Comparison of ENCODE assay signal across 1 cellular context in the genomic region with DNA sequence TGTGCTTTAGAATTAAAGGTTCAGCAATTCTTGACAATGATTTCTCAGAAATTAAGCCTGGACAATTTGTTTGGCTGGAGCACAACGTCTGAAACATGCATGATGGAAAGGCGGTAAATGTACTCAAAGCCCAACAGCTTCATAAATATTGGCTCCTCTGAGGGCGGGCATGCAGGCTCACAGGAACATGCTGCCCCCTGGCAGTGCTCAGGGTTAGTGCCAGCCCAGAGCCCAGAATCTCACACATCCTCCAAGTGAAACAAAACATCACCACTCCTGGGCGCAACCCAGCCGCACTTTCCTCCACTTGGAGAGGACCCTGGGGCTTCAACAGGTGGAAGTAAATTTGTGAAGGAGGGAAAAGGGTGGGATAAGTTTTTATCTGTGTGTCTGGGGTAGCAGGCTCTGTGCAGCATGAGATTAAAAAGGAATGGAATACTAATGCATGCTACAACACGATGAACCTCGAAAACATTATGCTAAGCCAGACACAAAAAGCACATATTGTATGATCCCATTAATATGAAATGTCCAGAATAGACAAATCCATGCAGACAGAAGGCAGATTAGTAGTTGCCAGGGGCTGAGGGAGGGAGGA.
TF ChIP-seq lines count a peak whose summit lies in the region.

No MANE protein-coding gene starts in this region.

TF ChIP-seq in SK-N-SH, 30 proteins besides CTCF, POLR2A, EP300 and RAD21 (continued from another document):
- TF ChIP-seq, protein P1, sequence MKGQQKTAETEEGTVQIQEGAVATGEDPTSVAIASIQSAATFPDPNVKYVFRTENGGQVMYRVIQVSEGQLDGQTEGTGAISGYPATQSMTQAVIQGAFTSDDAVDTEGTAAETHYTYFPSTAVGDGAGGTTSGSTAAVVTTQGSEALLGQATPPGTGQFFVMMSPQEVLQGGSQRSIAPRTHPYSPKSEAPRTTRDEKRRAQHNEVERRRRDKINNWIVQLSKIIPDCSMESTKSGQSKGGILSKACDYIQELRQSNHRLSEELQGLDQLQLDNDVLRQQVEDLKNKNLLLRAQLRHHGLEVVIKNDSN (IDR thresholded peaks at IDR 0.05; ENCODE audit: borderline replicate concordance, low read depth): no peak
TF ChIP-seq in SK-N-SH: peak in this region for 0.
